18 cellular contexts compared by ENCODE assay signal in genomic region chr3:31810991-31811433, GRCh38.
"Had no signal": no experiment of that assay in that cellular context is flagged by ENCODE, and none has a peak within 500 bp of the region (broad histone marks: within the 10 kb centered on the region; RNA-seq: fewer than 3 reads in every experiment).

No MANE protein-coding gene starts in this region.

- H3K9me3 Mint-ChIP-seq: activated CD8-positive, alpha-beta T cell treated with anti-CD3 and anti-CD28 coated beads for 36 hours; activated T-cell treated with anti-CD3 and anti-CD28 coated beads, Interleukin-2, amount 50 U/mL, for 72 hours; natural killer cell; stimulated activated naive CD8-positive, alpha-beta T cell treated with anti-CD3 and anti-CD28 coated beads, Interleukin-15, Interleukin-2, amounts not matched to agents 100 ng/mL and 50 ng/mL, for 24 hours had no signal

- H3K27me3 ChIP-seq: right atrium auricular region, suprapubic skin had no signal

- H3K27ac Mint-ChIP-seq: activated CD8-positive, alpha-beta T cell treated with anti-CD3 and anti-CD28 coated beads for 36 hours; activated T-cell treated with anti-CD3 and anti-CD28 coated beads, Interleukin-2, amount 50 U/mL, for 72 hours; immature natural killer cell; natural killer cell; progenitor cell of endocrine pancreas; stimulated activated naive CD8-positive, alpha-beta T cell treated with anti-CD3 and anti-CD28 coated beads, Interleukin-15, Interleukin-2, amounts not matched to agents 100 ng/mL and 50 ng/mL, for 24 hours; type B pancreatic cell had no signal

- H3K9me3 ChIP-seq: right atrium auricular region, suprapubic skin had no signal

- H3K36me3 ChIP-seq: right atrium auricular region, suprapubic skin had no signal

- H3K27me3 Mint-ChIP-seq: activated CD8-positive, alpha-beta T cell treated with anti-CD3 and anti-CD28 coated beads for 36 hours; progenitor cell of endocrine pancreas; stimulated activated naive CD8-positive, alpha-beta T cell treated with anti-CD3 and anti-CD28 coated beads, Interleukin-15, Interleukin-2, amounts not matched to agents 100 ng/mL and 50 ng/mL, for 24 hours had no signal

- H3K4me1 ChIP-seq: right atrium auricular region, suprapubic skin had no signal

- H3K4me1 Mint-ChIP-seq: immature natural killer cell, natural killer cell had no signal

- H3K27ac ChIP-seq: right atrium auricular region, skin epidermis, suprapubic skin had no signal

- H3K4me3 ChIP-seq: right atrium auricular region, skin epidermis, suprapubic skin had no signal

- DNase-seq: activated CD4-positive, alpha-beta T cell treated with anti-CD3 and anti-CD28 coated beads for 4 hours; activated CD8-positive, alpha-beta memory T cell treated with anti-CD3 and anti-CD28 coated beads, Interleukin-2, amount 50 U/mL, for 4 hours; activated CD8-positive, alpha-beta T cell treated with anti-CD3 and anti-CD28 coated beads for 36 hours; activated gamma-delta T cell; activated T-cell treated with anti-CD3 and anti-CD28 coated beads, Interleukin-2, amount 50 U/mL, for 72 hours; foreskin fibroblast; glutamatergic neuron; immature natural killer cell; natural killer cell; occipital lobe; stimulated activated CD4-positive, alpha-beta T cell treated with anti-CD3 and anti-CD28 coated beads, Interleukin-4, amount 100 ng/mL, for 24 hours had no signal

- H3K36me3 Mint-ChIP-seq: activated naive CD4-positive, alpha-beta T cell treated with anti-CD3 and anti-CD28 coated beads, Interleukin-2, amount 50 U/mL, for 72 hours; immature natural killer cell; natural killer cell had no signal

- H3K4me3 Mint-ChIP-seq: activated CD8-positive, alpha-beta T cell treated with anti-CD3 and anti-CD28 coated beads for 36 hours; activated T-cell treated with anti-CD3 and anti-CD28 coated beads, Interleukin-2, amount 50 U/mL, for 72 hours; immature natural killer cell; natural killer cell; stimulated activated naive CD8-positive, alpha-beta T cell treated with anti-CD3 and anti-CD28 coated beads, Interleukin-15, Interleukin-2, amounts not matched to agents 100 ng/mL and 50 ng/mL, for 24 hours; type B pancreatic cell had no signal

- ATAC-seq: activated CD8-positive, alpha-beta T cell treated with anti-CD3 and anti-CD28 coated beads for 36 hours; natural killer cell had no signal
